Comparison of ENCODE assay signal across 1 cellular context in genomic region chr18:59927246-59927825, GRCh38.
TF ChIP-seq lines count a peak whose summit lies in the region.

No MANE protein-coding gene starts in this region.

TF ChIP-seq in GM12878, 131 proteins besides CTCF, POLR2A, EP300 and RAD21 (continued from another document):
- TF ChIP-seq MYC (IDR thresholded peaks at IDR 0.05; ENCODE audit: insufficient read depth, insufficient read length, insufficient replicate concordance, low read length, severe bottlenecking) = no peak
- no peak for TF ChIP-seq BMI1 (IDR thresholded peaks at IDR 0.05; ENCODE audit: borderline replicate concordance)
- TF ChIP-seq SIN3A (IDR thresholded peaks at IDR 0.05; ENCODE audit: low read depth, low read length) = no peak
- TF ChIP-seq CEBPZ (IDR thresholded peaks at IDR 0.05; ENCODE audit: low read depth, low read length) = no peak
TF ChIP-seq in GM12878: peak in this region for 50.
